In genomic region chr9:90433398-90433890, GRCh38 we compare ENCODE assay signal across 10 cellular contexts.
DNase-seq lines count a peak whose midpoint lies in the region; ATAC-seq and TF ChIP-seq lines count a peak whose summit lies in the region.
"Had no signal": no experiment of that assay in that cellular context is flagged by ENCODE, and none has a peak within 500 bp of the region (broad histone marks: within the 10 kb centered on the region; RNA-seq: fewer than 3 reads in every experiment).

No MANE protein-coding gene starts in this region.

- peak overlapping the region; percentile 78 for H3K4me3 Mint-ChIP-seq in chondrocyte (ENCODE audit: unreplicated experiment)
- H3K4me3 Mint-ChIP-seq in CD4-positive, alpha-beta memory T cell, result no peak overlapping the region
- H3K4me3 Mint-ChIP-seq: activated B cell treated with CpG ODN at 0.5 μM for 24 hours; central memory CD8-positive, alpha-beta T cell had no signal

- no peaks in the 10 kb centered on the region for H3K36me3 Mint-ChIP-seq in chondrocyte (ENCODE audit: low read depth)
- H3K36me3 Mint-ChIP-seq in CD4-positive, alpha-beta memory T cell, result no peaks in the 10 kb centered on the region

- peaks cover 0 to 14% of the 10 kb centered on the region in 2 donors for H3K27me3 ChIP-seq in left lung
- peaks cover 5% of the 10 kb centered on the region for H3K27me3 ChIP-seq in CD4-positive, alpha-beta memory T cell (ENCODE audit: insufficient read depth, low read length)

- peak; percentile 98 for ATAC-seq in left lung
- ATAC-seq in GM19463 (IDR thresholded peaks at IDR 0.05; ENCODE audit: unreplicated experiment), result no peak

- H3K4me1 ChIP-seq in left lung, result no peaks in the 10 kb centered on the region
- no peaks in the 10 kb centered on the region for H3K4me1 ChIP-seq in CD4-positive, alpha-beta memory T cell (ENCODE audit: insufficient read depth, low read length)

- H3K9me3 ChIP-seq in left lung, result no peaks in the 10 kb centered on the region
- no peaks in the 10 kb centered on the region for H3K9me3 ChIP-seq in CD4-positive, alpha-beta memory T cell (ENCODE audit: control insufficient read depth in 1 of 2, low read length in 2 of 2)

- H3K27ac ChIP-seq in 22Rv1 (peak overlapping the region; percentile 85), left lung (peak overlapping the region; percentile 10 to 47)
- H3K27ac ChIP-seq in CD4-positive, alpha-beta memory T cell (ENCODE audit: low read depth, low read length), result no peak overlapping the region

- H3K9me3 Mint-ChIP-seq in chondrocyte (ENCODE audit: low read depth), result no peaks in the 10 kb centered on the region
- no peaks in the 10 kb centered on the region for H3K9me3 Mint-ChIP-seq in CD4-positive, alpha-beta memory T cell
- H3K9me3 Mint-ChIP-seq: activated B cell treated with CpG ODN at 0.5 μM for 24 hours; central memory CD8-positive, alpha-beta T cell had no signal

- TF ChIP-seq RAD21 in Ishikawa (IDR thresholded peaks at IDR 0.05; ENCODE audit: low read depth), result no peak; the same call in 1 of the 2 replicates

- no peaks in the 10 kb centered on the region for H3K27me3 Mint-ChIP-seq in chondrocyte (ENCODE audit: low read depth)
- peaks cover 8 to 13% of the 10 kb centered on the region in 2 donors for H3K27me3 Mint-ChIP-seq in CD4-positive, alpha-beta memory T cell

- TF ChIP-seq CTCF in 22Rv1 (IDR thresholded peaks at IDR 0.05), result no peak
- peak; percentile 7 for TF ChIP-seq CTCF in chondrocyte (IDR thresholded peaks at IDR 0.05)
- TF ChIP-seq CTCF in left lung (IDR thresholded peaks at IDR 0.05), result no peak

- DNase-seq in chondrocyte (ENCODE audit: low spot score) (no peak), left lung (peak; percentile 73 to 82), T-helper 2 cell (no peak)
- no peak for DNase-seq in CD4-positive, alpha-beta memory T cell
- no peak for DNase-seq in activated naive CD4-positive, alpha-beta T cell treated with Interleukin-2 at 50 U/mL for 16 hours
- DNase-seq: activated B cell treated with CpG ODN at 0.5 μM for 24 hours had no signal

- H3K4me3 ChIP-seq in left lung, result peak overlapping the region in 1 of 2 donors; percentile 13
- H3K4me3 ChIP-seq in CD4-positive, alpha-beta memory T cell (ENCODE audit: low read length in 2 of 2), result no peak overlapping the region

- intact Hi-C loops in left lung (cut with DNase I), result no loop called here
- intact Hi-C loops in CD4-positive, alpha-beta memory T cell (cut with micrococcal nuclease), result no loop called here

- peak; percentile 99 for TF ChIP-seq EP300 in Ishikawa (IDR thresholded peaks at IDR 0.05; ENCODE audit: borderline replicate concordance)

- H3K4me1 Mint-ChIP-seq in chondrocyte (ENCODE audit: low read depth), result peaks cover 49% of the 10 kb centered on the region
- no peaks in the 10 kb centered on the region for H3K4me1 Mint-ChIP-seq in CD4-positive, alpha-beta memory T cell
- H3K4me1 Mint-ChIP-seq: activated B cell treated with CpG ODN at 0.5 μM for 24 hours; central memory CD8-positive, alpha-beta T cell had no signal

- H3K36me3 ChIP-seq in left lung, result no peaks in the 10 kb centered on the region
- H3K36me3 ChIP-seq in CD4-positive, alpha-beta memory T cell (ENCODE audit: insufficient read depth, low read length), result no peaks in the 10 kb centered on the region

- POLR2A ChIA-PET in CD4-positive, alpha-beta memory T cell (lab: Charles Lee; ENCODE audit: partially characterized antibody), result no interaction called here

- CTCF ChIA-PET in CD4-positive, alpha-beta memory T cell (lab: Charles Lee; ENCODE audit: partially characterized antibody), result no interaction called here

- peak overlapping the region; percentile 98 for H3K27ac Mint-ChIP-seq in chondrocyte (ENCODE audit: unreplicated experiment)
- H3K27ac Mint-ChIP-seq in CD4-positive, alpha-beta memory T cell, result no peak overlapping the region
- H3K27ac Mint-ChIP-seq: activated B cell treated with CpG ODN at 0.5 μM for 24 hours had no signal

TF ChIP-seq in Ishikawa, 13 proteins besides CTCF, POLR2A, EP300 and RAD21:
- TF ChIP-seq ZBTB7A (IDR thresholded peaks at IDR 0.05; ENCODE audit: low read depth) (no peak), YY1 (IDR thresholded peaks at IDR 0.05; ENCODE audit: low read depth) (no peak; the same call in 1 of the 2 replicates), CREB1 (IDR thresholded peaks at IDR 0.05; ENCODE audit: low read depth) (peak; percentile 61; the same call in 1 of the 2 replicates), FOXM1 (IDR thresholded peaks at IDR 0.05; ENCODE audit: borderline replicate concordance, low read depth) (peak; percentile 96), TEAD4 (IDR thresholded peaks at IDR 0.05) (peak; percentile 93), NFIC (IDR thresholded peaks at IDR 0.05) (peak; percentile 94), MAX (IDR thresholded peaks at IDR 0.05) (peak; percentile 81), TCF12 (IDR thresholded peaks at IDR 0.05; ENCODE audit: low read depth) (peak; percentile 98), EGR1 (IDR thresholded peaks at IDR 0.05) (no peak), USF1 (IDR thresholded peaks at IDR 0.05) (peak; percentile 45), REST (IDR thresholded peaks at IDR 0.05; ENCODE audit: low read depth) (no peak), CEBPB (IDR thresholded peaks at IDR 0.05) (peak; percentile 69), TAF1 (IDR thresholded peaks at IDR 0.05; ENCODE audit: low read depth) (peak; percentile 53; the same call in 1 of the 2 replicates)

Comparison
In these comparisons a context has a peak if more than half of its experiments do, and no peak if none do; other contexts are left out.
1. DNase-seq: peak in left lung (2 of 2); none in chondrocyte (single experiment), CD4-positive, alpha-beta memory T cell (0 of 5), activated naive CD4-positive, alpha-beta T cell treated with Interleukin-2 at 50 U/mL for 16 hours (single experiment) and T-helper 2 cell (0 of 5).